In genomic region chr9:120439147-120439546, GRCh38 we compare ENCODE assay signal across 8 cellular contexts.
DNase-seq lines count a peak whose midpoint lies in the region; ATAC-seq and TF ChIP-seq lines count a peak whose summit lies in the region.

No MANE protein-coding gene starts in this region.

- no peaks in the 10 kb centered on the region for H3K79me2 ChIP-seq in smooth muscle cell (ENCODE audit: low read depth)

- no peak overlapping the region for H3K27ac ChIP-seq in endodermal cell (ENCODE audit: low read depth, low read length)
- no peak overlapping the region for H3K27ac ChIP-seq in smooth muscle cell (ENCODE audit: low read depth)

- peak; percentile 19 for DNase-seq in BE2C
- DNase-seq in NCI-H69 (lab: John Stamatoyannopoulos, UW): peak; percentile 69
- DNase-seq in endodermal cell: peak; percentile 80
- no peak for DNase-seq in smooth muscle cell (lab: John Stamatoyannopoulos, UW; ENCODE audit: unreplicated experiment)
- DNase-seq in KG1 (lab: John Stamatoyannopoulos, UW): no peak
- no peak for DNase-seq in activated CD8-positive, alpha-beta memory T cell treated with anti-CD3 and anti-CD28 coated beads, Interleukin-2, amount 50 U/mL, for 48 hours

- H3K4me3 Mint-ChIP-seq in endodermal cell: no peak overlapping the region

- WGBS in endodermal cell (ENCODE audit: insufficient coverage in 1 of 2, insufficient read length in 1 of 2), 2 experiments: 85 to 90% methylated on average over 4 to 7 of the region's 7 CpGs
- WGBS in smooth muscle cell (ENCODE audit: low lambda C conversion rate): 84% methylated on average over 7 of the region's 7 CpGs

- no peaks in the 10 kb centered on the region for H3K4me1 Mint-ChIP-seq in endodermal cell

- no peak overlapping the region for H3K4me2 ChIP-seq in smooth muscle cell

- no peaks in the 10 kb centered on the region for H3K4me1 ChIP-seq in BE2C
- no peaks in the 10 kb centered on the region for H3K4me1 ChIP-seq in endodermal cell (ENCODE audit: control insufficient read depth, insufficient read depth, low read length)
- peaks cover 11% of the 10 kb centered on the region for H3K4me1 ChIP-seq in smooth muscle cell (ENCODE audit: low read depth)

- H3K9me3 ChIP-seq in BE2C: no peaks in the 10 kb centered on the region
- no peaks in the 10 kb centered on the region for H3K9me3 ChIP-seq in endodermal cell (ENCODE audit: control insufficient read depth, low read length)
- no peaks in the 10 kb centered on the region for H3K9me3 ChIP-seq in smooth muscle cell (replicated peaks; ENCODE audit: low read depth)

- peaks cover 51% of the 10 kb centered on the region for H3F3A ChIP-seq in smooth muscle cell (ENCODE audit: low read depth)

- H2AFZ ChIP-seq in smooth muscle cell (ENCODE audit: low read depth): no peak overlapping the region

- ATAC-seq in GM18868 (IDR thresholded peaks at IDR 0.05; ENCODE audit: unreplicated experiment) (peak; percentile 93), GM21515 (IDR thresholded peaks at IDR 0.05; ENCODE audit: unreplicated experiment) (no peak)

- H4K20me1 ChIP-seq in smooth muscle cell (ENCODE audit: low read depth): no peaks in the 10 kb centered on the region

- H3K9me3 Mint-ChIP-seq in endodermal cell: no peaks in the 10 kb centered on the region

- H3K27me3 ChIP-seq in BE2C (no peaks in the 10 kb centered on the region), endodermal cell (ENCODE audit: control insufficient read depth, insufficient read depth, low read length, poor library complexity, severe bottlenecking) (no peaks in the 10 kb centered on the region), smooth muscle cell (ENCODE audit: low read depth) (no peaks in the 10 kb centered on the region)

- H3K9ac ChIP-seq in endodermal cell (ENCODE audit: extremely low read depth, low read length, poor library complexity, severe bottlenecking) (no peak overlapping the region), smooth muscle cell (ENCODE audit: low read depth) (no peak overlapping the region)

- no peak overlapping the region for H3K4me3 ChIP-seq in BE2C (ENCODE audit: low read depth, low read length)
- H3K4me3 ChIP-seq in endodermal cell (ENCODE audit: low read length): no peak overlapping the region
- no peak overlapping the region for H3K4me3 ChIP-seq in smooth muscle cell

- peaks cover 57% of the 10 kb centered on the region for H3K36me3 Mint-ChIP-seq in endodermal cell (ENCODE audit: low read depth)

- H3K36me3 ChIP-seq in BE2C (peaks cover 87% of the 10 kb centered on the region), endodermal cell (ENCODE audit: control insufficient read depth, insufficient read depth, low read length) (peaks cover 85% of the 10 kb centered on the region), smooth muscle cell (ENCODE audit: low read depth) (no peaks in the 10 kb centered on the region)

- no peak overlapping the region for H3K27ac Mint-ChIP-seq in endodermal cell

- no peaks in the 10 kb centered on the region for H3K27me3 Mint-ChIP-seq in endodermal cell (ENCODE audit: insufficient read depth)

- TF ChIP-seq CTCF in BE2C (IDR thresholded peaks at IDR 0.05; ENCODE audit: low read depth, low read length) (peak; percentile 68), endodermal cell (conservative IDR thresholded peaks at IDR 0.05) (peak; percentile 76), smooth muscle cell (IDR thresholded peaks at IDR 0.05; ENCODE audit: borderline replicate concordance, insufficient read depth, poor library complexity, severe bottlenecking) (peak; percentile 45)

Comparison
In these comparisons a context has a peak if more than half of its experiments do, and no peak if none do; other contexts are left out.
1. DNase-seq: peak in BE2C (single experiment), NCI-H69 (single experiment) and endodermal cell (single experiment); none in smooth muscle cell (single experiment), KG1 (single experiment) and activated CD8-positive, alpha-beta memory T cell treated with anti-CD3 and anti-CD28 coated beads, Interleukin-2, amount 50 U/mL, for 48 hours (single experiment).
2. Peak in every context shown above with its lines, with median percentiles within 50 percentile points of each other: CTCF ChIP-seq.